8 cellular contexts compared by ENCODE assay signal in genomic region chr17:40344321-40345160, GRCh38. TPM values are rescaled to one million over a fixed set of nuclear protein-coding genes. Genes with fewer than 3 reads are reported as not detected.
DNase-seq lines count a peak whose midpoint lies in the region; ATAC-seq and TF ChIP-seq lines count a peak whose summit lies in the region.

No MANE protein-coding gene starts in this region.

- H3K4me3 ChIP-seq in mononuclear cell (ENCODE audit: low read length) (peak overlapping the region; percentile 70), uterus (peak overlapping the region; percentile 59 to 93)

- TF ChIP-seq POLR2A in uterus (IDR thresholded peaks at IDR 0.05): no peak

- no peaks in the 10 kb centered on the region for H3K9me3 Mint-ChIP-seq in activated naive CD4-positive, alpha-beta T cell treated with anti-CD3 and anti-CD28 coated beads, Interleukin-2, amount 10 ng/mL, durations not matched to agents 7 days and 5 days
- no peaks in the 10 kb centered on the region for H3K9me3 Mint-ChIP-seq in chondrocyte (ENCODE audit: low read depth)

- H3K27me3 ChIP-seq in mononuclear cell (ENCODE audit: insufficient read depth, low read length) (no peaks in the 10 kb centered on the region), uterus (no peaks in the 10 kb centered on the region)

- H3K4me1 Mint-ChIP-seq in activated naive CD4-positive, alpha-beta T cell treated with anti-CD3 and anti-CD28 coated beads, Interleukin-2, amount 10 ng/mL, durations not matched to agents 7 days and 5 days: peaks cover 86% of the 10 kb centered on the region
- peaks cover 81% of the 10 kb centered on the region for H3K4me1 Mint-ChIP-seq in chondrocyte (ENCODE audit: low read depth)

- no peak for ATAC-seq in GM18498 (IDR thresholded peaks at IDR 0.05; ENCODE audit: unreplicated experiment)
- ATAC-seq in HG03045 (IDR thresholded peaks at IDR 0.05; ENCODE audit: unreplicated experiment): no peak
- ATAC-seq in GM21515 (IDR thresholded peaks at IDR 0.05; ENCODE audit: unreplicated experiment): no peak

- peak overlapping the region; percentile 89 to 95 for H3K27ac ChIP-seq in uterus

- H3K9me3 ChIP-seq in mononuclear cell (ENCODE audit: low read depth, low read length) (no peaks in the 10 kb centered on the region), uterus (no peaks in the 10 kb centered on the region)

- peak overlapping the region; percentile 9 for H3K4me3 Mint-ChIP-seq in activated naive CD4-positive, alpha-beta T cell treated with anti-CD3 and anti-CD28 coated beads, Interleukin-2, amount 10 ng/mL, durations not matched to agents 7 days and 5 days
- peak overlapping the region; percentile 84 for H3K4me3 Mint-ChIP-seq in chondrocyte (ENCODE audit: unreplicated experiment)

- no peaks in the 10 kb centered on the region for H3K36me3 ChIP-seq in uterus

- CTCF ChIA-PET in activated naive CD4-positive, alpha-beta T cell treated with anti-CD3 and anti-CD28 coated beads, Interleukin-2, amount 10 ng/mL, durations not matched to agents 7 days and 5 days (lab: Charles Lee): interaction anchor here (0.8 to 3.6 kb wide), 8 partner anchors 10 to 142 kb away, joined by 4 to 15 read pairs (median 6); no protein-coding TSS in a partner anchor

- DNase-seq in activated naive CD4-positive, alpha-beta T cell treated with anti-CD3 and anti-CD28 coated beads, Interleukin-2, amount 10 ng/mL, durations not matched to agents 7 days and 5 days: no peak
- DNase-seq in activated naive CD4-positive, alpha-beta T cell treated with Interleukin-2 at 50 U/mL for 16 hours: no peak
- no peak for DNase-seq in chondrocyte (ENCODE audit: low spot score)
- peak in 1 of 2 donors; percentile 26 for DNase-seq in uterus

- no peaks in the 10 kb centered on the region for H3K27me3 Mint-ChIP-seq in activated naive CD4-positive, alpha-beta T cell treated with anti-CD3 and anti-CD28 coated beads, Interleukin-2, amount 10 ng/mL, durations not matched to agents 7 days and 5 days
- no peaks in the 10 kb centered on the region for H3K27me3 Mint-ChIP-seq in chondrocyte (ENCODE audit: low read depth)

- no peak for TF ChIP-seq CTCF in chondrocyte (IDR thresholded peaks at IDR 0.05)
- no peak for TF ChIP-seq CTCF in uterus (IDR thresholded peaks at IDR 0.05)

- peaks cover 85% of the 10 kb centered on the region for H3K4me1 ChIP-seq in mononuclear cell (ENCODE audit: insufficient read depth, low read length)
- peaks cover 34 to 57% of the 10 kb centered on the region in 2 donors for H3K4me1 ChIP-seq in uterus

- peak overlapping the region; percentile 56 for H3K27ac Mint-ChIP-seq in activated naive CD4-positive, alpha-beta T cell treated with anti-CD3 and anti-CD28 coated beads, Interleukin-2, amount 10 ng/mL, durations not matched to agents 7 days and 5 days
- H3K27ac Mint-ChIP-seq in chondrocyte (ENCODE audit: unreplicated experiment): peak overlapping the region; percentile 84

- peaks cover 29% of the 10 kb centered on the region for H3K36me3 Mint-ChIP-seq in activated naive CD4-positive, alpha-beta T cell treated with anti-CD3 and anti-CD28 coated beads, Interleukin-2, amount 10 ng/mL, durations not matched to agents 7 days and 5 days
- H3K36me3 Mint-ChIP-seq in chondrocyte (ENCODE audit: low read depth): peaks cover 8% of the 10 kb centered on the region

- intact Hi-C loops in uterus (cut with DNase I; ENCODE audit: low total_unique reads): no loop called here

RNA-seq across cellular contexts. Expression of gene GJD3, which starts 20.0 kb away (rescaled TPM):
- 0.32 to 0.41 TPM in 2 of 3 replicates, not detected in the other for total RNA-seq in chondrocyte
- 0.21 TPM for total RNA-seq in mononuclear cell
- total RNA-seq in uterus: 1 to 10 TPM in 1 of 4 donors, under 1 TPM in 1, not detected in 2; 0.83 to 3.8 TPM

RNA-seq across cellular contexts. Expression of gene RARA, which starts 35.6 kb away (rescaled TPM):
- 59.2 to 65.7 TPM (median 61.2 TPM) in 3 replicates for total RNA-seq in chondrocyte
- 67.9 TPM for total RNA-seq in mononuclear cell
- 10 to 100 TPM; 18.9 to 80.5 (median 46.3) TPM for total RNA-seq in uterus

RNA-seq across cellular contexts. Expression of gene CDC6, which starts 56.9 kb away (rescaled TPM):
- total RNA-seq in chondrocyte: 8.5 to 33.1 TPM (median 9.9 TPM) in 3 replicates
- 0.21 TPM for total RNA-seq in mononuclear cell
- 10 to 100 TPM in 1 of 4 donors, under 1 TPM in 1, not detected in 2; 0.88 to 11.3 TPM for total RNA-seq in uterus
